ENCODE assay signal across 16 cellular contexts in the genomic region with DNA sequence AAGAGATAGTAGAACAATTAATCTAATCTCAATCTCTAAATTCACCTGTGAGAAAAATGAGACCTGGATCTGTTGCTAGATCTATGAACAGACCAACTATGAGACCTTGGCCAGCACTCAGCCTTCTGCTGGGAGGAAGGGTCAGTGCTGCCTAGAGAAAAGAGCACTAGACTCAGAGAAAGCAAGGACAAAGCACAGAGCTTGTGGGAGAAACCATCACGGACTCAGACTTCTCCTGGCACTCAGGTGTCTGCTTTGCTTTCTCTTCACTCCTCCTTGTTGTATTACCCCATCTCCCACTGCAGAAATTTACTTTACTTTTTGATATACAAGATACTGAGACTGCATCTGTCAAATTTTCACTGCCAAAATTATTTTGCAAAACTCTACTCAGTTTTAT.
"Had no signal": no experiment of that assay in that cellular context is flagged by ENCODE, and none has a peak within 500 bp of the region (broad histone marks: within the 10 kb centered on the region; RNA-seq: fewer than 3 reads in every experiment).

No MANE protein-coding gene starts in this region.

- DNase-seq: activated CD4-positive, CD25-positive, alpha-beta regulatory T cell; activated gamma-delta T cell; activated naive CD8-positive, alpha-beta T cell treated with anti-CD3 and anti-CD28 coated beads, Interleukin-2, amount 10 ng/mL, durations not matched to agents 7 days and 5 days; activated T-cell treated with anti-CD3 and anti-CD28 coated beads, Interleukin-2, amount 50 U/mL, for 24 hours; anterior cingulate cortex; head of caudate nucleus; retina; T-helper 17 cell; uterus had no signal

- H3K27me3 ChIP-seq: breast epithelium, left lung, pancreas, uterus had no signal

- H3K4me1 Mint-ChIP-seq: activated naive CD8-positive, alpha-beta T cell treated with anti-CD3 and anti-CD28 coated beads, Interleukin-2, amount 10 ng/mL, durations not matched to agents 7 days and 5 days; memory B cell; nephron; T-helper 17 cell had no signal

- H3K4me3 ChIP-seq: breast epithelium, left lung, pancreas, skin epidermis, uterus had no signal

- H3K4me3 Mint-ChIP-seq: activated naive CD8-positive, alpha-beta T cell treated with anti-CD3 and anti-CD28 coated beads, Interleukin-2, amount 10 ng/mL, durations not matched to agents 7 days and 5 days; activated T-cell treated with anti-CD3 and anti-CD28 coated beads, Interleukin-2, amount 50 U/mL, for 24 hours; memory B cell; T-helper 17 cell had no signal

- H3K36me3 Mint-ChIP-seq: activated naive CD8-positive, alpha-beta T cell treated with anti-CD3 and anti-CD28 coated beads, Interleukin-2, amount 10 ng/mL, durations not matched to agents 7 days and 5 days; memory B cell had no signal

- H3K9me3 ChIP-seq: breast epithelium, pancreas, uterus had no signal

- H3K27me3 Mint-ChIP-seq: activated naive CD8-positive, alpha-beta T cell treated with anti-CD3 and anti-CD28 coated beads, Interleukin-2, amount 10 ng/mL, durations not matched to agents 7 days and 5 days; activated T-cell treated with anti-CD3 and anti-CD28 coated beads, Interleukin-2, amount 50 U/mL, for 24 hours; memory B cell; T-helper 17 cell had no signal

- H3K36me3 ChIP-seq: breast epithelium, left lung, pancreas, uterus had no signal

- H3K4me1 ChIP-seq: breast epithelium, left lung, pancreas, uterus had no signal

- H3K27ac Mint-ChIP-seq: activated naive CD8-positive, alpha-beta T cell treated with anti-CD3 and anti-CD28 coated beads, Interleukin-2, amount 10 ng/mL, durations not matched to agents 7 days and 5 days; activated T-cell treated with anti-CD3 and anti-CD28 coated beads, Interleukin-2, amount 50 U/mL, for 24 hours; memory B cell; T-helper 17 cell had no signal

- H3K27ac ChIP-seq: breast epithelium, left lung, pancreas, skin epidermis, uterus had no signal

- ATAC-seq: esophagus mucosa, left lung, pancreas, T-helper 17 cell had no signal
